13 cellular contexts compared by ENCODE assay signal in genomic region chr4:46975841-46976551, GRCh38. TPM values are rescaled to one million over a fixed set of nuclear protein-coding genes. Genes with fewer than 3 reads are reported as not detected.
DNase-seq lines count a peak whose midpoint lies in the region; ATAC-seq and TF ChIP-seq lines count a peak whose summit lies in the region.
"Had no signal": no experiment of that assay in that cellular context is flagged by ENCODE, and none has a peak within 500 bp of the region (broad histone marks: within the 10 kb centered on the region; RNA-seq: fewer than 3 reads in every experiment).

No MANE protein-coding gene starts in this region.

- intact Hi-C loops in left ventricle myocardium superior (cut with micrococcal nuclease) = no loop called here
- intact Hi-C loops in right cardiac atrium (cut with DNase I) = no loop called here
- intact Hi-C loops in lower lobe of right lung (cut with DNase I) = no loop called here
- intact Hi-C loops in CD4-positive, alpha-beta T cell (cut with DNase I, micrococcal nuclease) = no loop called here

- H3K36me3 ChIP-seq in lower lobe of right lung = no peaks in the 10 kb centered on the region
- H3K36me3 ChIP-seq: left lung had no signal

- ATAC-seq in left ventricle myocardium superior = peak; percentile 44
- no peak for ATAC-seq in right cardiac atrium
- ATAC-seq in HG03060 (IDR thresholded peaks at IDR 0.05; ENCODE audit: low read depth, unreplicated experiment) = peak; percentile 57
- ATAC-seq in lower lobe of right lung = no peak
- no peak for ATAC-seq in CD4-positive, alpha-beta T cell (ENCODE audit: poor library complexity)
- ATAC-seq: left lung, SK-N-SH treated with all-trans-retinoic acid at 6 μM for 48 hours had no signal

- H3K27ac Mint-ChIP-seq in CD4-positive, alpha-beta T cell = no peak overlapping the region
- H3K27ac Mint-ChIP-seq: activated naive CD8-positive, alpha-beta T cell had no signal

- no peak for TF ChIP-seq CTCF in lower lobe of right lung (IDR thresholded peaks at IDR 0.05)
- no peak for TF ChIP-seq CTCF in CD4-positive, alpha-beta T cell (IDR thresholded peaks at IDR 0.05)

- 40% methylated on average over 4 of the region's 4 CpGs for WGBS in right cardiac atrium

- H3K4me3 ChIP-seq in right cardiac atrium (ENCODE audit: low read length) (no peak overlapping the region), lower lobe of right lung (no peak overlapping the region)
- H3K4me3 ChIP-seq: left lung had no signal

- no peaks in the 10 kb centered on the region for H3K27me3 ChIP-seq in right cardiac atrium (ENCODE audit: control insufficient read depth, insufficient read depth)
- H3K27me3 ChIP-seq in lower lobe of right lung (ENCODE audit: low read depth) = no peaks in the 10 kb centered on the region
- no peaks in the 10 kb centered on the region for H3K27me3 ChIP-seq in CD4-positive, alpha-beta T cell (ENCODE audit: control insufficient read depth, insufficient read depth, low read length)
- H3K27me3 ChIP-seq: dorsolateral prefrontal cortex, left lung had no signal

- POLR2A ChIA-PET in CD4-positive, alpha-beta T cell (lab: Charles Lee) = no interaction called here

- H3K4me1 Mint-ChIP-seq in CD4-positive, alpha-beta T cell (ENCODE audit: low read depth) = no peaks in the 10 kb centered on the region

- CTCF ChIA-PET in CD4-positive, alpha-beta T cell (lab: Charles Lee) = no interaction called here

- H3K9me3 ChIP-seq in right cardiac atrium (ENCODE audit: control insufficient read depth, low read length) (no peaks in the 10 kb centered on the region), lower lobe of right lung (no peaks in the 10 kb centered on the region)
- no peaks in the 10 kb centered on the region for H3K9me3 ChIP-seq in CD4-positive, alpha-beta T cell (ENCODE audit: control insufficient read depth, low read length)
- H3K9me3 ChIP-seq: left lung had no signal

- no peaks in the 10 kb centered on the region for H3K9me3 Mint-ChIP-seq in CD4-positive, alpha-beta T cell

- no peak overlapping the region for H3K4me3 Mint-ChIP-seq in CD4-positive, alpha-beta T cell
- H3K4me3 Mint-ChIP-seq: activated naive CD8-positive, alpha-beta T cell had no signal

- H3K36me3 Mint-ChIP-seq in CD4-positive, alpha-beta T cell (ENCODE audit: low read depth) = no peaks in the 10 kb centered on the region
- H3K36me3 Mint-ChIP-seq: activated naive CD8-positive, alpha-beta T cell had no signal

- peaks cover 16% of the 10 kb centered on the region for H3K27me3 Mint-ChIP-seq in CD4-positive, alpha-beta T cell
- H3K27me3 Mint-ChIP-seq: activated naive CD8-positive, alpha-beta T cell had no signal

- no peaks in the 10 kb centered on the region for H3K4me1 ChIP-seq in right cardiac atrium (ENCODE audit: control insufficient read depth, insufficient read depth, low read length)
- H3K4me1 ChIP-seq in lower lobe of right lung = no peaks in the 10 kb centered on the region
- H3K4me1 ChIP-seq: left lung had no signal

- DNase-seq in left ventricle myocardium superior (no peak), right cardiac atrium (no peak), NOMO-1 (lab: John Stamatoyannopoulos, UW; ENCODE audit: unreplicated experiment in 2 of 2) (peak; percentile 69 to 85), lower lobe of right lung (no peak)
- no peak for DNase-seq in activated T-cell treated with anti-CD3 and anti-CD28 coated beads, Interleukin-2, amount 50 U/mL, for 1 hour
- no peak for DNase-seq in activated CD4-positive, alpha-beta T cell treated with anti-CD3 and anti-CD28 coated beads for 48 hours
- no peak for DNase-seq in CD4-positive, alpha-beta T cell
- DNase-seq: DMS79 treated with DMSO at 0.1 percent for 48 hours, dorsolateral prefrontal cortex, left lung had no signal

- H3K27ac ChIP-seq in right cardiac atrium (ENCODE audit: low read length) (no peak overlapping the region), lower lobe of right lung (no peak overlapping the region)
- no peak overlapping the region for H3K27ac ChIP-seq in CD4-positive, alpha-beta T cell (ENCODE audit: low read depth, low read length)
- H3K27ac ChIP-seq: left lung had no signal

RNA-seq across cellular contexts. Expression of gene GABRA4, which starts 17.4 kb away (rescaled TPM):
- total RNA-seq in left ventricle myocardium superior (16.5 TPM), right cardiac atrium (1 to 10 TPM in 1 of 4 donors, under 1 TPM in 3; 0.03 to 1.9 (median 0.26) TPM), lower lobe of right lung (not detected)
- 0.18 TPM for polyA plus RNA-seq in right cardiac atrium
- not detected for total RNA-seq in CD4-positive, alpha-beta T cell
- total RNA-seq: left lung had no signal

RNA-seq across cellular contexts. Expression of gene GABRB1, which starts 55.4 kb away (rescaled TPM):
- total RNA-seq in left ventricle myocardium superior (4.0 TPM), right cardiac atrium (1 to 10 TPM; 2.2 to 4.6 (median 3.2) TPM), lower lobe of right lung (not detected)
- 1.00 TPM for polyA plus RNA-seq in right cardiac atrium
- not detected for total RNA-seq in CD4-positive, alpha-beta T cell
- total RNA-seq: left lung had no signal

Comparison
In these comparisons a context has a peak if more than half of its experiments do, and no peak if none do; other contexts are left out.
1. ATAC-seq: peak in left ventricle myocardium superior (single experiment) and HG03060 (single experiment); none in right cardiac atrium (0 of 2), lower lobe of right lung (0 of 2) and CD4-positive, alpha-beta T cell (single experiment).
2. DNase-seq: peak in NOMO-1 (2 of 2); none in left ventricle myocardium superior (single experiment), right cardiac atrium (0 of 3), activated T-cell treated with anti-CD3 and anti-CD28 coated beads, Interleukin-2, amount 50 U/mL, for 1 hour (single experiment), activated CD4-positive, alpha-beta T cell treated with anti-CD3 and anti-CD28 coated beads for 48 hours (single experiment), lower lobe of right lung (single experiment) and CD4-positive, alpha-beta T cell (0 of 10).